9 cellular contexts compared by ENCODE assay signal in the genomic region with DNA sequence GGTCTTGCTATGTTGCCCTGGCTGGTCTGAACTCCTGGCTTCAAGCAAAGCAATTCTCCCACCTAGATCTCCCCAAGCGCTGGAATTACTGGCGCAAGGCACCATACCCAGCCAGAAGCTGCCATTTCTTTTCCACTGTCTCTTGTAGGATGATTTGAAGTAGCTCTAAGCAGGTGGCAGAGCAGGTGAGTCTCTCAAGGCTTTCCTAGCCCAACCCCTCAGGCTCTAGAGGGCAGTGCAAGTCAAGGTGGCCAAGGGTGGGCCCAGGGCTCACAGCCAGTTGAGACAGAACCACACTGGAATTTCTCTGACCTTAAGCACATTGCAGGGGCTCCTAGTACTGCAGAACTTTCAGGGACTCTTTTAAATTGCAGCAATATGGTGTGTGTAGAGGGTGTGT. TPM values are rescaled to one million over a fixed set of nuclear protein-coding genes. Genes with fewer than 3 reads are reported as not detected.
DNase-seq lines count a peak whose midpoint lies in the region; ATAC-seq and TF ChIP-seq lines count a peak whose summit lies in the region.
"Had no signal": no experiment of that assay in that cellular context is flagged by ENCODE, and none has a peak within 500 bp of the region (broad histone marks: within the 10 kb centered on the region; RNA-seq: fewer than 3 reads in every experiment).

No MANE protein-coding gene starts in this region.

- dilution Hi-C loops in mammary epithelial cell (cut with HindIII; ENCODE audit: low sequenced_read_pairs): no loop called here

- H3K27me3 ChIP-seq in DND-41 (ENCODE audit: insufficient read depth, low read length, poor library complexity): no peaks in the 10 kb centered on the region
- H3K27me3 ChIP-seq in mammary epithelial cell (ENCODE audit: insufficient read depth, low read length): no peaks in the 10 kb centered on the region
- H3K27me3 ChIP-seq in esophagus squamous epithelium: no peaks in the 10 kb centered on the region
- H3K27me3 ChIP-seq: neutrophil had no signal

- H4K20me1 ChIP-seq in DND-41 (ENCODE audit: insufficient read depth, low read length): no peaks in the 10 kb centered on the region
- no peaks in the 10 kb centered on the region for H4K20me1 ChIP-seq in mammary epithelial cell (ENCODE audit: insufficient read depth, low read length)

- H2AFZ ChIP-seq in DND-41 (ENCODE audit: low read depth, low read length): no peak overlapping the region
- H2AFZ ChIP-seq in mammary epithelial cell (ENCODE audit: low read depth, low read length): no peak overlapping the region

- H3K4me3 ChIP-seq in DND-41 (ENCODE audit: low read depth in 1 of 2, low read length in 2 of 2) (no peak overlapping the region), LNCaP clone FGC (ENCODE audit: low read depth, low read length) (no peak overlapping the region), mammary epithelial cell (replicated peaks in 1 of 3; ENCODE audit: insufficient read depth in 1 of 3, low read depth in 2 of 3, low read length in 3 of 3) (no peak overlapping the region), esophagus squamous epithelium (no peak overlapping the region)

- H3K4me1 ChIP-seq in DND-41 (ENCODE audit: insufficient read depth, low read length) (no peaks in the 10 kb centered on the region), mammary epithelial cell (ENCODE audit: insufficient read depth, low read length) (peaks cover 16% of the 10 kb centered on the region), esophagus squamous epithelium (peaks cover 0 to 8% (median 6%) of the 10 kb centered on the region in 3 donors)

- H3K9ac ChIP-seq in DND-41 (ENCODE audit: low read depth, low read length) (no peak overlapping the region), mammary epithelial cell (ENCODE audit: insufficient read depth, low read length) (no peak overlapping the region)

- H3K4me2 ChIP-seq in DND-41 (ENCODE audit: insufficient read depth, low read length) (no peak overlapping the region), mammary epithelial cell (ENCODE audit: insufficient read depth, low read depth, low read length) (no peak overlapping the region)

- DNase-seq in DND-41: no peak
- no peak for DNase-seq in LNCaP clone FGC (ENCODE audit: low read depth)
- peak; percentile 47 for DNase-seq in mammary epithelial cell
- DNase-seq in myocyte (ENCODE audit: low read depth): peak; percentile 66
- no peak for DNase-seq in esophagus squamous epithelium (lab: John Stamatoyannopoulos, UW)
- no peak for DNase-seq in activated CD4-positive, alpha-beta T cell treated with anti-CD3 and anti-CD28 coated beads, Interleukin-2, amount 50 U/mL, for 4 hours
- DNase-seq in stimulated activated CD4-positive, alpha-beta T cell treated with anti-CD3 and anti-CD28 coated beads, Interleukin-4, amount 100 ng/mL, for 1 hour: no peak
- DNase-seq in mesenteric fat pad (ENCODE audit: low spot score): no peak

- H3K36me3 ChIP-seq in DND-41 (ENCODE audit: insufficient read depth, low read length) (no peaks in the 10 kb centered on the region), mammary epithelial cell (ENCODE audit: insufficient read depth, low read length) (no peaks in the 10 kb centered on the region), esophagus squamous epithelium (no peaks in the 10 kb centered on the region)
- H3K36me3 ChIP-seq: neutrophil had no signal

- TF ChIP-seq CTCF in DND-41 (IDR thresholded peaks at IDR 0.05; ENCODE audit: borderline replicate concordance, extremely low read depth, low read length, poor library complexity, severe bottlenecking): peak; percentile 8
- TF ChIP-seq CTCF in LNCaP clone FGC (IDR thresholded peaks at IDR 0.05; ENCODE audit: control insufficient read depth, extremely low read depth, insufficient read depth): peak; percentile 37
- TF ChIP-seq CTCF in mammary epithelial cell (conservative IDR thresholded peaks at IDR 0.05 in 1 of 2, IDR thresholded peaks at IDR 0.05 in 1 of 2; ENCODE audit: extremely low read depth in 1 of 2, insufficient read depth in 1 of 2, low read depth in 1 of 2, low read length in 2 of 2): peak; percentile 45 to 55
- peak in 1 of 6 experiments; percentile 21 for TF ChIP-seq CTCF in esophagus squamous epithelium (IDR thresholded peaks at IDR 0.05)

- 71% methylated on average over 2 of the region's 2 CpGs for WGBS in mammary epithelial cell (ENCODE audit: low coverage, missing lambda C conversion rate)
- 92 to 96% methylated on average over 2 of the region's 2 CpGs for WGBS in esophagus squamous epithelium, 2 donors

- H3K9me3 ChIP-seq in DND-41 (ENCODE audit: insufficient read depth, low read length, severe bottlenecking): no peaks in the 10 kb centered on the region
- H3K9me3 ChIP-seq in mammary epithelial cell (replicated peaks; ENCODE audit: insufficient read depth, low read length): no peaks in the 10 kb centered on the region
- H3K9me3 ChIP-seq in esophagus squamous epithelium: no peaks in the 10 kb centered on the region
- H3K9me3 ChIP-seq: neutrophil had no signal

- BruUV-seq in mammary epithelial cell (replicated peaks; lab: Mats Ljungman, UMichigan): no TSS peak

- no peaks in the 10 kb centered on the region for H3K79me2 ChIP-seq in DND-41 (ENCODE audit: insufficient read depth, low read length)
- no peaks in the 10 kb centered on the region for H3K79me2 ChIP-seq in mammary epithelial cell (ENCODE audit: insufficient read depth, low read length)

- H3K27ac ChIP-seq in DND-41 (ENCODE audit: low read length): no peak overlapping the region
- H3K27ac ChIP-seq in mammary epithelial cell (ENCODE audit: insufficient read depth, low read depth, low read length): no peak overlapping the region
- H3K27ac ChIP-seq in esophagus squamous epithelium: no peak overlapping the region
- H3K27ac ChIP-seq: neutrophil had no signal

- intact Hi-C loops in mammary epithelial cell (cut with micrococcal nuclease): loop anchor here (1.0 kb wide), 2 partner anchors 85 to 217 kb away; no protein-coding TSS in a partner anchor
- intact Hi-C loops in esophagus squamous epithelium (cut with DNase I): no loop called here

- no peak for ATAC-seq in DND-41 (ENCODE audit: insufficient read depth, low read depth)

- CTCF ChIA-PET in mammary epithelial cell (lab: Charles Lee; ENCODE audit: low non-redundant PET): no interaction called here

- no peak for TF ChIP-seq POLR2A in esophagus squamous epithelium (IDR thresholded peaks at IDR 0.05)

- in situ Hi-C loops in mammary epithelial cell (cut with MboI; ENCODE audit: low sequenced_read_pairs in 2 of 2): no loop called here

RNA-seq across cellular contexts. Expression of gene DAG1, which starts 15.6 kb away (rescaled TPM):
- 100 to 1,000 TPM in 1 of 2 donors, 10 to 100 TPM in 1; 68.9 to 162 TPM for total RNA-seq in mammary epithelial cell
- polyA plus RNA-seq in mammary epithelial cell: 51.0 TPM
- 151 TPM for polyA minus RNA-seq in mammary epithelial cell
- 276 and 362 TPM in 2 replicates for total RNA-seq in myocyte
- 86.1 TPM for polyA plus RNA-seq in myocyte (2012)
- 10 to 100 TPM; 36.2 to 74.2 (median 51.3) TPM for total RNA-seq in esophagus squamous epithelium
- 63.7 TPM for total RNA-seq in mesenteric fat pad

RNA-seq across cellular contexts. Expression of gene NICN1, which starts 25.3 kb away (rescaled TPM):
- total RNA-seq in mammary epithelial cell (10 to 100 TPM in 1 of 2 donors, 1 to 10 TPM in 1; 7.3 to 12.5 TPM), myocyte (3.4 and 5.7 TPM in 2 replicates), esophagus squamous epithelium (1 to 10 TPM; 1.8 to 7.6 (median 3.3) TPM), mesenteric fat pad (11.1 TPM)
- polyA plus RNA-seq in mammary epithelial cell: 7.3 TPM
- polyA minus RNA-seq in mammary epithelial cell: 2.1 TPM
- 11.8 TPM for polyA plus RNA-seq in myocyte (2012)

RNA-seq across cellular contexts. Expression of gene AMT, which starts 32.2 kb away (rescaled TPM):
- total RNA-seq in mammary epithelial cell (1 to 10 TPM; 1.2 to 3.8 TPM), myocyte (0.36 and 0.56 TPM in 2 replicates), esophagus squamous epithelium (1 to 10 TPM in 3 of 4 donors, under 1 TPM in 1; 0.80 to 1.7 (median 1.2) TPM), mesenteric fat pad (1.2 TPM)
- polyA plus RNA-seq in mammary epithelial cell: 1.7 TPM
- not detected for polyA minus RNA-seq in mammary epithelial cell
- polyA plus RNA-seq in myocyte (2012): 2.3 TPM

RNA-seq across cellular contexts. Expression of gene TCTA, which starts 42.2 kb away (rescaled TPM):
- total RNA-seq in mammary epithelial cell (10 to 100 TPM; 17.3 to 21.7 TPM), myocyte (30.0 and 37.2 TPM in 2 replicates), esophagus squamous epithelium (10 to 100 TPM; 10.9 to 17.8 (median 16.0) TPM), mesenteric fat pad (23.5 TPM)
- 29.2 TPM for polyA plus RNA-seq in mammary epithelial cell
- 30.4 TPM for polyA minus RNA-seq in mammary epithelial cell
- polyA plus RNA-seq in myocyte (2012): 80.4 TPM

RNA-seq across cellular contexts. Expression of gene RHOA, which starts 42.7 kb away (rescaled TPM):
- total RNA-seq in mammary epithelial cell: 100 to 1,000 TPM; 406 to 421 TPM
- 486 TPM for polyA plus RNA-seq in mammary epithelial cell
- 1,295 TPM for polyA minus RNA-seq in mammary epithelial cell
- total RNA-seq in myocyte: 663 and 808 TPM in 2 replicates
- polyA plus RNA-seq in myocyte (2012): 745 TPM
- 100 to 1,000 TPM; 290 to 421 (median 345) TPM for total RNA-seq in esophagus squamous epithelium
- total RNA-seq in mesenteric fat pad: 563 TPM

Comparison
In these comparisons a context has a peak if more than half of its experiments do, and no peak if none do; other contexts are left out.
1. DNase-seq: peak in mammary epithelial cell (single experiment) and myocyte (single experiment); none in DND-41 (single experiment), LNCaP clone FGC (single experiment), esophagus squamous epithelium (single experiment), activated CD4-positive, alpha-beta T cell treated with anti-CD3 and anti-CD28 coated beads, Interleukin-2, amount 50 U/mL, for 4 hours (0 of 2), stimulated activated CD4-positive, alpha-beta T cell treated with anti-CD3 and anti-CD28 coated beads, Interleukin-4, amount 100 ng/mL, for 1 hour (single experiment) and mesenteric fat pad (single experiment).